9 cellular contexts compared by ENCODE assay signal in genomic region chr20:43840382-43841070, GRCh38.
A peak's percentile ranks its signal among the peaks of the same experiment; 100 is the strongest.
DNase-seq lines count a peak whose midpoint lies in the region; ATAC-seq, FAIRE-seq and TF ChIP-seq lines count a peak whose summit lies in the region.
"Had no signal": no experiment of that assay in that cellular context is flagged by ENCODE, and none has a peak within 500 bp of the region (broad histone marks: within the 10 kb centered on the region; RNA-seq: fewer than 3 reads in every experiment).

No MANE protein-coding gene starts in this region.

- H3K4me3 ChIP-seq in astrocyte (ENCODE audit: insufficient read depth, low read depth, low read length), result no peak overlapping the region
- H3K4me3 ChIP-seq in neural progenitor cell, result no peak overlapping the region

- peak; percentile 19 for TF ChIP-seq CTCF in astrocyte (IDR thresholded peaks at IDR 0.05; ENCODE audit: insufficient read depth, low read depth, low read length)
- peak; percentile 59 for TF ChIP-seq CTCF in neural progenitor cell (IDR thresholded peaks at IDR 0.05)

- H3F3A ChIP-seq in neural progenitor cell (ENCODE audit: low read depth), result no peaks in the 10 kb centered on the region

- DNase-seq in ACHN (peak; percentile 24), GM18507 (ENCODE audit: extremely low spot score, insufficient read length, low read depth) (peak; percentile 40), RKO (ENCODE audit: low spot score) (peak; percentile 52), astrocyte (ENCODE audit: low read depth) (no peak), neural progenitor cell (ENCODE audit: low spot score) (peak; percentile 60), OCI-M2 (lab: John Stamatoyannopoulos, UW; ENCODE audit: unreplicated experiment) (no peak), cerebellum (ENCODE audit: low spot score) (no peak)

- H3K4me1 Mint-ChIP-seq in astrocyte (ENCODE audit: low read depth, unreplicated experiment) (peaks cover 11% of the 10 kb centered on the region), neural progenitor cell (peaks cover 12% of the 10 kb centered on the region)

- H3K9me3 Mint-ChIP-seq in astrocyte (ENCODE audit: unreplicated experiment), result peaks cover 2% of the 10 kb centered on the region
- no peaks in the 10 kb centered on the region for H3K9me3 Mint-ChIP-seq in neural progenitor cell
- H3K9me3 Mint-ChIP-seq: stimulated activated naive CD8-positive, alpha-beta T cell treated with anti-CD3 and anti-CD28 coated beads, Interleukin-15, Interleukin-2, amounts not matched to agents 100 ng/mL and 50 ng/mL, for 24 hours had no signal

- H3K4me1 ChIP-seq in astrocyte (ENCODE audit: insufficient read depth, low read length) (peaks cover 16% of the 10 kb centered on the region), neural progenitor cell (no peaks in the 10 kb centered on the region)

- no peak overlapping the region for H3K4me3 Mint-ChIP-seq in astrocyte (ENCODE audit: unreplicated experiment)
- no peak overlapping the region for H3K4me3 Mint-ChIP-seq in neural progenitor cell
- H3K4me3 Mint-ChIP-seq: stimulated activated naive CD8-positive, alpha-beta T cell treated with anti-CD3 and anti-CD28 coated beads, Interleukin-15, Interleukin-2, amounts not matched to agents 100 ng/mL and 50 ng/mL, for 24 hours had no signal

- FAIRE-seq in GM18507 (lab: Jason Lieb, UNC), result peak; percentile 82
- no peak for FAIRE-seq in astrocyte (lab: Jason Lieb, UNC)

- H2AFZ ChIP-seq in astrocyte (ENCODE audit: low read depth, low read length), result no peak overlapping the region
- no peak overlapping the region for H2AFZ ChIP-seq in neural progenitor cell (replicated peaks)

- in situ Hi-C loops in ACHN (cut with HindIII; ENCODE audit: low pct_ligation_motif_present, low pct_unique_long_range_greater_than_20kb, low sequenced_read_pairs), result no loop called here

- H3K9me3 ChIP-seq in astrocyte (ENCODE audit: insufficient read depth, low read depth, low read length), result no peaks in the 10 kb centered on the region
- H3K9me3 ChIP-seq in neural progenitor cell (ENCODE audit: low read depth), result no peaks in the 10 kb centered on the region

- no peaks in the 10 kb centered on the region for H3K79me2 ChIP-seq in astrocyte (ENCODE audit: insufficient read depth, low read length)
- H3K79me2 ChIP-seq in neural progenitor cell (ENCODE audit: low read depth), result no peaks in the 10 kb centered on the region

- H3K9ac ChIP-seq in astrocyte (ENCODE audit: low read length) (no peak overlapping the region), neural progenitor cell (no peak overlapping the region)

- H3K27me3 Mint-ChIP-seq in astrocyte (ENCODE audit: low read depth, unreplicated experiment) (peaks cover 29% of the 10 kb centered on the region), neural progenitor cell (ENCODE audit: insufficient read depth, low read depth) (peaks cover 6% of the 10 kb centered on the region)

- H3K27ac ChIP-seq in astrocyte (ENCODE audit: low read depth, low read length), result no peak overlapping the region
- no peak overlapping the region for H3K27ac ChIP-seq in neural progenitor cell

- no peaks in the 10 kb centered on the region for H3K27me3 ChIP-seq in astrocyte (ENCODE audit: insufficient read depth, low read length)
- no peaks in the 10 kb centered on the region for H3K27me3 ChIP-seq in neural progenitor cell

- H4K20me1 ChIP-seq in astrocyte (ENCODE audit: insufficient read depth, low read length) (no peaks in the 10 kb centered on the region), neural progenitor cell (ENCODE audit: low read depth) (no peaks in the 10 kb centered on the region)

- H3K27ac Mint-ChIP-seq in astrocyte (ENCODE audit: unreplicated experiment) (no peak overlapping the region), neural progenitor cell (no peak overlapping the region)
- H3K27ac Mint-ChIP-seq: stimulated activated naive CD8-positive, alpha-beta T cell treated with anti-CD3 and anti-CD28 coated beads, Interleukin-15, Interleukin-2, amounts not matched to agents 100 ng/mL and 50 ng/mL, for 24 hours had no signal

- H3K4me2 ChIP-seq in astrocyte (ENCODE audit: low read length), result no peak overlapping the region
- no peak overlapping the region for H3K4me2 ChIP-seq in neural progenitor cell

- no peak for ATAC-seq in HG03039 (IDR thresholded peaks at IDR 0.05; ENCODE audit: unreplicated experiment)

- no peaks in the 10 kb centered on the region for H3K36me3 ChIP-seq in astrocyte (ENCODE audit: insufficient read depth, low read length)
- no peaks in the 10 kb centered on the region for H3K36me3 ChIP-seq in neural progenitor cell

- H3K36me3 Mint-ChIP-seq in astrocyte (ENCODE audit: low read depth, unreplicated experiment) (peaks cover 2% of the 10 kb centered on the region), neural progenitor cell (no peaks in the 10 kb centered on the region)

Comparison
In these comparisons a context has a peak if more than half of its experiments do, and no peak if none do; other contexts are left out.
1. DNase-seq: peak in ACHN (single experiment), GM18507 (single experiment), RKO (single experiment) and neural progenitor cell (single experiment); none in astrocyte (single experiment), OCI-M2 (single experiment) and cerebellum (single experiment).